12 cellular contexts compared by ENCODE assay signal in the genomic region with DNA sequence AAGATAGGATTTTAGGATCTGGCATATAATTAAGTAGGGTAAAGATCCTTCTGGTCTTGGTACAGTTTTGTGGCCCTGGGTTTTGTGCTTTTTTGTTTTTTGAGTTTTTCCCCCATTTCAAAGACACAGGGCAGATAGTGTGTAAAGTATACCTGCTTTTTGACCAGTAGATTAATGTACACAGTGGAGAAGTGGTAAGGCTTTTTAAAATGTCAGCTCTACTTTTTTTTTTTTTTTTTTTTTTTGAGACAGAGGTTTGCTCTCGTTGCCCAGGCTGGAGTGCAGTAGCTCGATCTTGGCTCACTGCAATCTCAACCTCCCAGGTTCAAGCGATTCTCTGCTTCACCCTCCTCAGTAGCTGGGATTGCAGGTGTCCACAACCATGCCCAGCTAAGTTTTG. TPM values are rescaled to one million over a fixed set of nuclear protein-coding genes. Genes with fewer than 3 reads are reported as not detected.
A peak's percentile ranks its signal among the peaks of the same experiment; 100 is the strongest.
DNase-seq lines count a peak whose midpoint lies in the region; ATAC-seq and TF ChIP-seq lines count a peak whose summit lies in the region.
"Had no signal": no experiment of that assay in that cellular context is flagged by ENCODE, and none has a peak within 500 bp of the region (broad histone marks: within the 10 kb centered on the region; RNA-seq: fewer than 3 reads in every experiment).

No MANE protein-coding gene starts in this region.

- H3K27ac ChIP-seq in Karpas-422 (ENCODE audit: low read length) (0 out of 2 replicates have a peak overlapping the region, but pooled peaks have one; percentile 19), SJCRH30 (no peak overlapping the region)
- H3K27ac ChIP-seq: epithelial cell of prostate had no signal

- H3K36me3 ChIP-seq in Karpas-422 (ENCODE audit: insufficient read depth, low read length) (peaks cover 33% of the 10 kb centered on the region), SJCRH30 (peaks cover 5% of the 10 kb centered on the region; the same call in 1 of the 2 replicates)

- H3K4me1 Mint-ChIP-seq in Calu3 (ENCODE audit: low read depth, unreplicated experiment) (peaks cover 9% of the 10 kb centered on the region), neural crest cell (peaks cover 43% of the 10 kb centered on the region)
- H3K4me1 Mint-ChIP-seq in central memory CD8-positive, alpha-beta T cell = peaks cover 66% of the 10 kb centered on the region

- H3K9me2 ChIP-seq in Karpas-422 (replicated peaks; ENCODE audit: insufficient read depth, low read length) = no peaks in the 10 kb centered on the region

- peaks cover 60% of the 10 kb centered on the region for H4K20me1 ChIP-seq in Karpas-422 (ENCODE audit: insufficient read depth, low read depth, low read length)

- H3K27me3 ChIP-seq in Karpas-422 (ENCODE audit: low read length) (no peaks in the 10 kb centered on the region), SJCRH30 (no peaks in the 10 kb centered on the region)

- CTCF ChIA-PET in Calu3 (lab: Charles Lee) = interaction anchor here (0.6 to 1.3 kb wide), 2 partner anchors 145 to 387 kb away, joined by 3 to 6 read pairs; partner anchors contain the start of gene RBX1

- H3K79me2 ChIP-seq in Karpas-422 (ENCODE audit: low read length) = peaks cover 92% of the 10 kb centered on the region

- no peaks in the 10 kb centered on the region for H3K27me3 Mint-ChIP-seq in Calu3 (ENCODE audit: unreplicated experiment)
- H3K27me3 Mint-ChIP-seq in central memory CD8-positive, alpha-beta T cell = no peaks in the 10 kb centered on the region
- peaks cover 3% of the 10 kb centered on the region for H3K27me3 Mint-ChIP-seq in neural crest cell (ENCODE audit: low read depth)

- H3K9ac ChIP-seq in Karpas-422 (ENCODE audit: low read length) = no peak overlapping the region; the same call in 1 of the 2 replicates

- DNase-seq in Calu3 = no peak
- no peak for DNase-seq in Karpas-422
- no peak for DNase-seq in central memory CD8-positive, alpha-beta T cell (ENCODE audit: low spot score in 2 of 2)
- no peak for DNase-seq in neural crest cell (ENCODE audit: low read depth, low spot score)
- DNase-seq in SJCRH30 = no peak
- no peak for DNase-seq in cerebellar nuclear complex (lab: John Stamatoyannopoulos, UW)
- DNase-seq: NCI-H446 treated with DMSO at 0.1 percent for 48 hours; stimulated activated CD4-positive, alpha-beta T cell treated with anti-CD3 and anti-CD28 coated beads, Interleukin-15, amount 100 ng/mL, for 24 hours had no signal

- peak overlapping the region; percentile 76; the same call in 1 of the 2 replicates for H3K4me3 ChIP-seq in Karpas-422 (ENCODE audit: low read length)
- no peak overlapping the region for H3K4me3 ChIP-seq in SJCRH30

- peaks cover 44% of the 10 kb centered on the region for H3K36me3 Mint-ChIP-seq in Calu3 (ENCODE audit: insufficient read depth, unreplicated experiment)
- peaks cover 30% of the 10 kb centered on the region for H3K36me3 Mint-ChIP-seq in central memory CD8-positive, alpha-beta T cell (ENCODE audit: insufficient read depth)
- no peaks in the 10 kb centered on the region for H3K36me3 Mint-ChIP-seq in neural crest cell (ENCODE audit: low read depth)

- H3K9me3 ChIP-seq in Karpas-422 (ENCODE audit: low read length) = no peaks in the 10 kb centered on the region
- no peaks in the 10 kb centered on the region for H3K9me3 ChIP-seq in SJCRH30 (replicated peaks)

- no TSS peak for BruUV-seq in Calu3 (replicated peaks; lab: Mats Ljungman, UMichigan)

- intact Hi-C loops in Calu3 (cut with micrococcal nuclease; ENCODE audit: unreplicated experiment) = no loop called here

- no peak overlapping the region for H3K27ac Mint-ChIP-seq in Calu3 (ENCODE audit: unreplicated experiment)
- H3K27ac Mint-ChIP-seq in central memory CD8-positive, alpha-beta T cell (ENCODE audit: low read depth) = no peak overlapping the region
- no peak overlapping the region for H3K27ac Mint-ChIP-seq in neural crest cell (ENCODE audit: unreplicated experiment)

- no peak for ATAC-seq in central memory CD8-positive, alpha-beta T cell (replicated peaks; ENCODE audit: extremely low read depth, poor library complexity, severe bottlenecking)
- ATAC-seq in GM18870 (IDR thresholded peaks at IDR 0.05; ENCODE audit: unreplicated experiment) (no peak), HG03469 (IDR thresholded peaks at IDR 0.05; ENCODE audit: unreplicated experiment) (no peak)
- ATAC-seq: Right ventricle myocardium inferior had no signal

- H2AFZ ChIP-seq in Karpas-422 (ENCODE audit: low read length) = no peak overlapping the region

- H3K4me1 ChIP-seq in Karpas-422 (ENCODE audit: low read length) = peaks cover 33% of the 10 kb centered on the region
- H3K4me1 ChIP-seq in SJCRH30 = no peaks in the 10 kb centered on the region

- no peaks in the 10 kb centered on the region for H3K9me3 Mint-ChIP-seq in Calu3 (ENCODE audit: low read depth, unreplicated experiment)
- no peaks in the 10 kb centered on the region for H3K9me3 Mint-ChIP-seq in central memory CD8-positive, alpha-beta T cell
- H3K9me3 Mint-ChIP-seq in neural crest cell = no peaks in the 10 kb centered on the region

- no peak for TF ChIP-seq CTCF in Calu3 (IDR thresholded peaks at IDR 0.05; ENCODE audit: unreplicated experiment)
- TF ChIP-seq CTCF in neural crest cell (conservative IDR thresholded peaks at IDR 0.05) = no peak

- H3K4me3 Mint-ChIP-seq in Calu3 (ENCODE audit: low read depth, unreplicated experiment) = peak overlapping the region; percentile 34
- peak overlapping the region; percentile 100 for H3K4me3 Mint-ChIP-seq in central memory CD8-positive, alpha-beta T cell
- peak overlapping the region; percentile 69 for H3K4me3 Mint-ChIP-seq in neural crest cell

- peak overlapping the region; percentile 87 for H3K4me2 ChIP-seq in Karpas-422 (ENCODE audit: low read depth, low read length, poor library complexity, severe bottlenecking)

RNA-seq across cellular contexts. Expression of gene EP300, which starts 4.0 kb away (rescaled TPM):
- 67.2 and 71.5 TPM in 2 replicates for total RNA-seq in Calu3 (2022)
- total RNA-seq in Karpas-422 (2014; rRNA removed; shearing (Covaris generic); ENCODE audit: low replicate concordance) = 55.6 and 63.8 TPM in 2 replicates
- total RNA-seq in neural crest cell = 89.2 and 93.1 TPM in 2 replicates
- total RNA-seq in SJCRH30 (2014; rRNA removed; shearing (Covaris generic)) = 27.5 and 29.7 TPM in 2 replicates

Comparison
In these comparisons a context has a peak if more than half of its experiments do, and no peak if none do; other contexts are left out.
1. H3K4me3 Mint-ChIP-seq: peak in every context shown above with its lines; median percentile 100 in central memory CD8-positive, alpha-beta T cell; 69 in neural crest cell; 34 in Calu3.